Comparison of ENCODE assay signal across 8 cellular contexts in the genomic region with DNA sequence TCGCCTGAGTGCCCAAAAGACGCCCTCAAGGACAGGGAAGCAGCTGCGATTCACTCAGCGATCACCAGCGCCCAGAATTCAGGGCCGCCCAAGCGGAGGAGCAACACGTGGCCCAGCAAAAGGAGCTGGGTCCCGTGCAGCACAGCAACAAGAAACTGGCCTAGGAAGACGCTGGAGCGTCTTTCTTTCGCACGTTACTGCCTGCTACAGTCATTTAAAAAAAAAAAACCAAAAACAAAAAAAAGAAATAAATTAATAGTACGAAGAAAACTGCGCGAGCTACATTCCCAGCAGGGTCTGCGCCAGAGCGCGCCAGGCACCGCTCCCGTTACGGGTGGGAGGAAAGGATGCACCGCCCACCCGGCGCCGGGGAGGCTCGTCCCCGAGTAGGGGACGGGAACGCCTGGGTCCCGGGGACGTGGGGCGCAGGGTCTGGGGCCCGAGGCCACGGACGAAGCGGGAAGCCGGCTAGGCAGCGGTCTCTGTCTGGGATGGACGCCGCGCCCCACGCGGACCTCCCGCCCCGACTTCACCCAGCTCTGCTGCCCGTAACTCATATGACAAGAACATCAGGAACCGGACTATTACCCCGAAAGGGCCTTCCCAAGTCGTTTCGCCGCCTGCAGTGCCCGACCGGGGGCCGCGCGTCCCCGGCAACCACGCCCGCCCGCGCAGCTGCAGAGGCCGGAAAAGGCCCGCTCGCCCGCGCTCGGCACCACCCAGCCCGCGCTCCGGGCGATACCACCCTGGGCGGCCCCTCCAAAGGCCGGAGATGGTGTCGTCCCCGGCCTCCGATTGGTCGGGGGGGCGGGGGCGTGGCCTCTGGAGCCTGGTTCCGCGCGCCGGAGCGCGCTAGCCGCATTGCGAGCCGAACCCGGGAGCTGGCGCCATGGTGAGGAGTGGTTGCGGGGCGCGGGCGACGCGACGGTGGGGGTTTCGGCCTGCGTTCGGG. TPM values are rescaled to one million over a fixed set of nuclear protein-coding genes. Genes with fewer than 3 reads are reported as not detected.
DNase-seq lines count a peak whose midpoint lies in the region; ATAC-seq and TF ChIP-seq lines count a peak whose summit lies in the region.

A gene with protein sequence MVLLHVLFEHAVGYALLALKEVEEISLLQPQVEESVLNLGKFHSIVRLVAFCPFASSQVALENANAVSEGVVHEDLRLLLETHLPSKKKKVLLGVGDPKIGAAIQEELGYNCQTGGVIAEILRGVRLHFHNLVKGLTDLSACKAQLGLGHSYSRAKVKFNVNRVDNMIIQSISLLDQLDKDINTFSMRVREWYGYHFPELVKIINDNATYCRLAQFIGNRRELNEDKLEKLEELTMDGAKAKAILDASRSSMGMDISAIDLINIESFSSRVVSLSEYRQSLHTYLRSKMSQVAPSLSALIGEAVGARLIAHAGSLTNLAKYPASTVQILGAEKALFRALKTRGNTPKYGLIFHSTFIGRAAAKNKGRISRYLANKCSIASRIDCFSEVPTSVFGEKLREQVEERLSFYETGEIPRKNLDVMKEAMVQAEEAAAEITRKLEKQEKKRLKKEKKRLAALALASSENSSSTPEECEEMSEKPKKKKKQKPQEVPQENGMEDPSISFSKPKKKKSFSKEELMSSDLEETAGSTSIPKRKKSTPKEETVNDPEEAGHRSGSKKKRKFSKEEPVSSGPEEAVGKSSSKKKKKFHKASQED (plus strand): TSS at position 861 of the 952 bp plus-strand sequence. CDS start 29 bp downstream, at position 890.

- no peak for TF ChIP-seq CTCF in GM06990 (IDR thresholded peaks at IDR 0.05; ENCODE audit: insufficient read depth, low read length, poor library complexity, severe bottlenecking)
- TF ChIP-seq CTCF in osteoblast (IDR thresholded peaks at IDR 0.05; ENCODE audit: extremely low read depth, low read depth, low read length) = no peak
- TF ChIP-seq CTCF in testis (IDR thresholded peaks at IDR 0.05) = no peak

- DNase-seq in GM06990 (ENCODE audit: extremely low read depth, insufficient read length) (peak; percentile 95), NCI-H1092 (lab: John Stamatoyannopoulos, UW) (peak; percentile 89), SKM-1 (lab: John Stamatoyannopoulos, UW; ENCODE audit: unreplicated experiment) (peak; percentile 44), glomerular endothelial cell (ENCODE audit: extremely low read depth, low read depth, low spot score) (no peak), osteoblast (ENCODE audit: insufficient read length, low spot score, missing footprints) (peak; percentile 99), testis (peak; percentile 92)
- peak; percentile 96 to 99 for DNase-seq in activated naive CD4-positive, alpha-beta T cell treated with anti-CD3 and anti-CD28 coated beads, Interleukin-2, amount 50 U/mL, for 72 hours (ENCODE audit: low spot score in 2 of 2)

- peak within 1 kb of the TSS; percentile 99 for H3K4me3 ChIP-seq in GM06990 (replicated peaks; ENCODE audit: low read depth, low read length)
- peak within 1 kb of the TSS; percentile 98 for H3K4me3 ChIP-seq in osteoblast (ENCODE audit: insufficient read depth, low read length)
- peak within 1 kb of the TSS; percentile 71 to 88 for H3K4me3 ChIP-seq in testis

- no peak for TF ChIP-seq POLR2A in testis (IDR thresholded peaks at IDR 0.05)

- peak within 1 kb of the TSS; percentile 93 for H2AFZ ChIP-seq in osteoblast (ENCODE audit: low read length)

- H3K9me3 ChIP-seq in osteoblast (ENCODE audit: low read depth, low read length) = no peaks in the 10 kb centered on the region
- H3K9me3 ChIP-seq in testis = no peaks in the 10 kb centered on the region

- H3K27me3 ChIP-seq in GM06990 (replicated peaks; ENCODE audit: control insufficient read depth, insufficient read depth, low read length) = no peaks in the 10 kb centered on the region
- H3K27me3 ChIP-seq in osteoblast (ENCODE audit: insufficient read depth, low read length) = no peaks in the 10 kb centered on the region
- H3K27me3 ChIP-seq in testis = no peaks in the 10 kb centered on the region

- H3K9me3 Mint-ChIP-seq in activated naive CD4-positive, alpha-beta T cell treated with anti-CD3 and anti-CD28 coated beads, Interleukin-2, amount 50 U/mL, for 72 hours = no peaks in the 10 kb centered on the region

- H4K20me1 ChIP-seq in osteoblast (ENCODE audit: insufficient read depth, low read length) = peaks cover 35% of the 10 kb centered on the region

- H3K36me3 ChIP-seq in GM06990 (ENCODE audit: control insufficient read depth, insufficient read depth, low read length) = peaks cover 30% of the 10 kb centered on the region
- peaks cover 32% of the 10 kb centered on the region for H3K36me3 ChIP-seq in osteoblast (ENCODE audit: insufficient read depth, low read length)
- no peaks in the 10 kb centered on the region for H3K36me3 ChIP-seq in testis (ENCODE audit: low read depth, missing control alignments)

- intact Hi-C loops in testis (cut with DNase I; ENCODE audit: low total_unique reads) = no loop called here

- peak within 1 kb of the TSS; percentile 79 for H3K27ac ChIP-seq in osteoblast (ENCODE audit: low read depth, low read length)
- H3K27ac ChIP-seq in testis = peak within 1 kb of the TSS; percentile 75 to 86

- H3K27ac Mint-ChIP-seq in activated naive CD4-positive, alpha-beta T cell treated with anti-CD3 and anti-CD28 coated beads, Interleukin-2, amount 50 U/mL, for 72 hours = peak within 1 kb of the TSS; percentile 89 to 95

- H3K79me2 ChIP-seq in osteoblast (ENCODE audit: insufficient read depth, low read length) = peaks cover 53% of the 10 kb centered on the region

- peak; percentile 83 for ATAC-seq in HG02588 (IDR thresholded peaks at IDR 0.05; ENCODE audit: unreplicated experiment)
- peak; percentile 91 to 92 for ATAC-seq in activated naive CD4-positive, alpha-beta T cell treated with anti-CD3 and anti-CD28 coated beads, Interleukin-2, amount 50 U/mL, for 72 hours

- peaks cover 22% of the 10 kb centered on the region for H3K4me1 ChIP-seq in osteoblast (ENCODE audit: insufficient read depth, low read length)
- H3K4me1 ChIP-seq in testis = peaks cover 10% of the 10 kb centered on the region

- peak within 1 kb of the TSS; percentile 100 for H3K4me2 ChIP-seq in osteoblast (ENCODE audit: insufficient read depth, low read length)

- WGBS in testis, 2 donors = 1% methylated on average over 64 to 77 of the region's 101 CpGs

- H3K36me3 Mint-ChIP-seq in activated naive CD4-positive, alpha-beta T cell treated with anti-CD3 and anti-CD28 coated beads, Interleukin-2, amount 50 U/mL, for 72 hours = peaks cover 43 to 49% of the 10 kb centered on the region in 2 donors

RNA-seq across cellular contexts. Expression of the gene that starts here (rescaled TPM):
- total RNA-seq in activated naive CD4-positive, alpha-beta T cell treated with anti-CD3 and anti-CD28 coated beads, Interleukin-2, amount 50 U/mL, for 72 hours = 100 to 1,000 TPM; 324 to 443 TPM
- total RNA-seq in glomerular endothelial cell (122 and 123 TPM in 2 replicates), osteoblast (86.0 and 91.2 TPM in 2 replicates), testis (100 to 1,000 TPM; 110 TPM)
- 125 TPM for polyA plus RNA-seq in testis (ENCODE audit: insufficient read depth, low read depth, low replicate concordance)
